12 cellular contexts compared by ENCODE assay signal in the genomic region with DNA sequence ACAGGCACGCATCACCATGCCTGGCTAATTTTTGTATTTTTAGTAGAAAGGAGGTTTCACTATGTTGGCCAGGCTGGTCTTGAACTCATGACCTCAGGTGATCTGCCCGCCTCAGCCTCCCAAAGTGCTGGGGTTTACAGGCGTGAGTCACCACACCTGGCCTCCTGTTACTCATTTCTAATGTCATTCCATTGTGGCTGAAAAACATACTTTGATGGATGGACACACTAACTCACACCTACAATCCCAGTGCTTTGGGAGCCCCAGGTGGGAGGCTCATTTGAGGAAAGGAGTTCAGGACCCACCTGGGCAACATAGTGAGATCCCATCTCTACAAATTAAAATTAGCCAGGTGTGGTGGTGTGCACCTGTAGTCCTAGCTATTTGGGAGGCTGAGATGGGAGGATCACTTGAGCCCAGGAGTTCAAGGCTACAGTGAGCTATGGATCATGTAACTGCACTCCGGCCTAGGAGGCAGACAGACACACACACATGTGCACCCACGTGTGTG. TPM values are rescaled to one million over a fixed set of nuclear protein-coding genes. Genes with fewer than 3 reads are reported as not detected.
"Had no signal": no experiment of that assay in that cellular context is flagged by ENCODE, and none has a peak within 500 bp of the region (broad histone marks: within the 10 kb centered on the region; RNA-seq: fewer than 3 reads in every experiment).

No MANE protein-coding gene starts in this region.

RNA-seq across cellular contexts. Expression of a gene that starts 14.9 kb away (rescaled TPM):
- total RNA-seq: epithelial cell of proximal tubule, myocyte, natural killer cell, osteocyte, sciatic nerve, skeletal muscle tissue, subcutaneous adipose tissue had no signal

RNA-seq across cellular contexts. Expression of a gene that starts 45.8 kb away (rescaled TPM):
- total RNA-seq: dermis blood vessel endothelial cell, epithelial cell of proximal tubule, mesothelial cell of epicardium, myocyte, natural killer cell, osteocyte, pulmonary artery endothelial cell, sciatic nerve, skeletal muscle tissue, subcutaneous adipose tissue, tibial nerve, ureter had no signal
